ENCODE assay signal across 8 cellular contexts in the genomic region with DNA sequence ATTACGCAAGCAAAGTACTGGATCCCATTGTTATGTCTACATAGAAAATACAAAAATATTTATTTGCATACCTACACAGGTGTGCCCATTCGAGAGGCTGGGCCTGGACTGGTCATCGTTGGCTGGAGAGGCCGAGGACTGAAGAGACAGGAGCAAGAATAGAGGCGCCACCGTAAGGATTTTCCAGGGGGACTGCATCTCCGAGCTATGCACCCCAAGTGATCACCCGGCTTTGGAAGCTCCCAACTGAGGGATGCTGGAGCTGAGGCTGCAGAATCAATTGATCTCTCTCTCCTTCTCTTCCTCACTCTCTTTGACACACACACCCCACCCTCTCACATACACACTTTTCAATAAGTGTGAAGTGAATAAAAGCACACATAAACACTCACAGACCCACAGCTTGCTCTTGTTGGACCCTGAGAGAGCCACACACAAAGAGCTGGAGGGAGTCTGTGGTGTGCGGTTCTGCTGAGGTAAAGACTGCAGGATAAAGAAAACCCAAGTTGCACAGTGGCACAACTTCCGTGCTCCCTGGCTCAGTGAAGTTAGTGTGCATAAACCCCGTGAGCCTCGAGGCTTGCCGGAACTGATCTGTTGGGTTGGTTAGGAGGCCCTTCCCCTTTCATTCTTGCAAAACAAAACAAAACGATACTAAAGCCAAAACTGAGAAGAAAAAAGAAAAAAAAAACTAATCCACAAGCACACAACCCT. TPM values are rescaled to one million over a fixed set of nuclear protein-coding genes. Genes with fewer than 3 reads are reported as not detected.
DNase-seq lines count a peak whose midpoint lies in the region; ATAC-seq and TF ChIP-seq lines count a peak whose summit lies in the region.

A gene with protein sequence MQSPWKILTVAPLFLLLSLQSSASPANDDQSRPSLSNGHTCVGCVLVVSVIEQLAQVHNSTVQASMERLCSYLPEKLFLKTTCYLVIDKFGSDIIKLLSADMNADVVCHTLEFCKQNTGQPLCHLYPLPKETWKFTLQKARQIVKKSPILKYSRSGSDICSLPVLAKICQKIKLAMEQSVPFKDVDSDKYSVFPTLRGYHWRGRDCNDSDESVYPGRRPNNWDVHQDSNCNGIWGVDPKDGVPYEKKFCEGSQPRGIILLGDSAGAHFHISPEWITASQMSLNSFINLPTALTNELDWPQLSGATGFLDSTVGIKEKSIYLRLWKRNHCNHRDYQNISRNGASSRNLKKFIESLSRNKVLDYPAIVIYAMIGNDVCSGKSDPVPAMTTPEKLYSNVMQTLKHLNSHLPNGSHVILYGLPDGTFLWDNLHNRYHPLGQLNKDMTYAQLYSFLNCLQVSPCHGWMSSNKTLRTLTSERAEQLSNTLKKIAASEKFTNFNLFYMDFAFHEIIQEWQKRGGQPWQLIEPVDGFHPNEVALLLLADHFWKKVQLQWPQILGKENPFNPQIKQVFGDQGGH (minus strand): TSS at position 544 of the 714 bp plus-strand sequence. CDS start 346 bp downstream, at position 198.

- H3K36me3 ChIP-seq in spleen, result no peaks in the 10 kb centered on the region

- 33 to 52% (median 46%) methylated on average over 14 of the region's 14 CpGs for WGBS in spleen, 5 donors

- intact Hi-C loops in activated B cell treated with CpG ODN at 0.5 μM for 24 hours (cut with micrococcal nuclease) (no loop called here), spleen (cut with DNase I; ENCODE audit: low total_unique reads) (no loop called here)
- intact Hi-C loops in dendritic cell treated with granulocyte-macrophage colony-stimulating factor and Interleukin-4, amounts not matched to agents 40 ng/mL and 50 ng/mL, for 4 days (cut with micrococcal nuclease), result loop anchor here (10.0 kb wide), 1 partner anchor 51 kb away; no protein-coding TSS in a partner anchor

- H3K4me3 Mint-ChIP-seq in activated B cell treated with CpG ODN at 0.5 μM for 24 hours, result peak within 1 kb of the TSS; percentile 77
- peak within 1 kb of the TSS; percentile 92 for H3K4me3 Mint-ChIP-seq in dendritic cell treated with granulocyte-macrophage colony-stimulating factor and Interleukin-4, amounts not matched to agents 40 ng/mL and 50 ng/mL, for 4 days

- peaks cover 25% of the 10 kb centered on the region for H3K4me1 Mint-ChIP-seq in activated B cell treated with CpG ODN at 0.5 μM for 24 hours
- H3K4me1 Mint-ChIP-seq in dendritic cell treated with granulocyte-macrophage colony-stimulating factor and Interleukin-4, amounts not matched to agents 40 ng/mL and 50 ng/mL, for 4 days (ENCODE audit: low read depth), result peaks cover 81% of the 10 kb centered on the region

- CTCF ChIA-PET in activated B cell treated with CpG ODN at 0.5 μM for 24 hours (lab: Charles Lee), result interaction anchor here (1.3 kb wide), 1 partner anchor 13 kb away, joined by 3 read pairs; no protein-coding TSS in a partner anchor

- H3K9me3 Mint-ChIP-seq in activated B cell treated with CpG ODN at 0.5 μM for 24 hours, result no peaks in the 10 kb centered on the region
- H3K9me3 Mint-ChIP-seq in dendritic cell treated with granulocyte-macrophage colony-stimulating factor and Interleukin-4, amounts not matched to agents 40 ng/mL and 50 ng/mL, for 4 days, result no peaks in the 10 kb centered on the region

- H3K27me3 Mint-ChIP-seq in activated B cell treated with CpG ODN at 0.5 μM for 24 hours, result no peaks in the 10 kb centered on the region
- no peaks in the 10 kb centered on the region for H3K27me3 Mint-ChIP-seq in dendritic cell treated with granulocyte-macrophage colony-stimulating factor and Interleukin-4, amounts not matched to agents 40 ng/mL and 50 ng/mL, for 4 days

- peaks cover 0 to 4% (median 0%) of the 10 kb centered on the region in 8 donors for H3K9me3 ChIP-seq in spleen

- no peaks in the 10 kb centered on the region for H3K27me3 ChIP-seq in spleen (replicated peaks in 1 of 7)

- H3K27ac ChIP-seq in spleen, result peak within 1 kb of the TSS; percentile 54 to 91 (median 82)

- POLR2A ChIA-PET in activated B cell treated with CpG ODN at 0.5 μM for 24 hours (lab: Charles Lee), result no interaction called here

- no peak for TF ChIP-seq CTCF in activated B cell treated with CpG ODN at 0.5 μM for 24 hours (IDR thresholded peaks at IDR 0.05)
- no peak for TF ChIP-seq CTCF in spleen (IDR thresholded peaks at IDR 0.05 in 8 of 11, conservative IDR thresholded peaks at IDR 0.05 in 3 of 11)

- H3K4me1 ChIP-seq in spleen, result peaks cover 0 to 79% (median 31%) of the 10 kb centered on the region in 6 donors

- TF ChIP-seq POLR2A in spleen (IDR thresholded peaks at IDR 0.05), result peak; percentile 22 to 68 (median 57)

- in situ Hi-C loops in G401 (cut with HindIII; ENCODE audit: low sequenced_read_pairs), result no loop called here

- peak within 1 kb of the TSS; percentile 85 for H3K27ac Mint-ChIP-seq in activated B cell treated with CpG ODN at 0.5 μM for 24 hours
- peak within 1 kb of the TSS; percentile 84 for H3K27ac Mint-ChIP-seq in dendritic cell treated with granulocyte-macrophage colony-stimulating factor and Interleukin-4, amounts not matched to agents 40 ng/mL and 50 ng/mL, for 4 days

- ATAC-seq in GM19023 (IDR thresholded peaks at IDR 0.05; ENCODE audit: unreplicated experiment) (peak; percentile 89), HG03108 (IDR thresholded peaks at IDR 0.05; ENCODE audit: unreplicated experiment) (peak; percentile 89), activated B cell treated with CpG ODN at 0.5 μM for 24 hours (ENCODE audit: low read depth) (peak; percentile 98)

- DNase-seq in activated B cell treated with CpG ODN at 0.5 μM for 24 hours (no peak), spleen (peak; percentile 94), G401 (ENCODE audit: low spot score) (no peak), iPS-NIHi11 (ENCODE audit: low spot score) (no peak), NCI-H128 (lab: John Stamatoyannopoulos, UW; ENCODE audit: unreplicated experiment) (no peak)

- H3K4me3 ChIP-seq in spleen, result peak within 1 kb of the TSS; percentile 7 to 67 (median 43)

- no peaks in the 10 kb centered on the region for H3K36me3 Mint-ChIP-seq in activated B cell treated with CpG ODN at 0.5 μM for 24 hours (ENCODE audit: low read depth)
- H3K36me3 Mint-ChIP-seq in dendritic cell treated with granulocyte-macrophage colony-stimulating factor and Interleukin-4, amounts not matched to agents 40 ng/mL and 50 ng/mL, for 4 days (ENCODE audit: low read depth), result peaks cover 39% of the 10 kb centered on the region

RNA-seq across cellular contexts. Expression of the gene that starts here (rescaled TPM):
- 1.4 and 2.4 TPM in 2 replicates for total RNA-seq in activated B cell treated with CpG ODN at 0.5 μM for 24 hours
- 100 to 1,000 TPM; 141 to 316 (median 211) TPM for total RNA-seq in spleen
- 10 to 100 TPM; 30.3 to 65.8 (median 49.6) TPM for polyA plus RNA-seq in spleen
- 3.2 and 5.2 TPM in 2 replicates for total RNA-seq in G401 (2014; rRNA removed; shearing (Covaris generic))

Comparison
In these comparisons a context has a peak if more than half of its experiments do, and no peak if none do; other contexts are left out.
1. RNA of the gene that starts here (total RNA-seq): 141 to 316 TPM in spleen; 3.2 to 5.2 TPM in G401 and 1.4 to 2.4 TPM in activated B cell treated with CpG ODN at 0.5 μM for 24 hours; every median in the first group is over 10 times any median in the second.
2. Peak in every context shown above with its lines, with median percentiles within 50 percentile points of each other: ATAC-seq.